ENCODE assay signal across 20 cellular contexts in the genomic region with DNA sequence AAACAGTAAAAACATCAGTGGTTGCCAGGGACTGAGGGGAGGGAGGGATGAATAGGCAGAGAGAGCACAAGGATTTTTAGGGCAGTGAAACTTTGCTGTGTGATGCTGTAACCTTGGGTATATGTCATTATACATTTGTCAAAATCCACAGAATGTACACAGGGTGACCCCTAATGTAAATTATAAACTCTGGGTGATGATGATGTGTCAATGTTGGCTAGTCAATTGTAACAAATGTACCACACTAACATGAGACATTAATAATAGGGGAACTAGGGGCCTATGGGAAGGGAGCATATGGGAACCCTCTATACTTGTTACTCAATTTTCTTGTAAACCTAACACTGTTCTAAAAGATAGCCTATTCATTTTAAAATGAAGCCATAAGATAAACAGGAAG. TPM values are rescaled to one million over a fixed set of nuclear protein-coding genes. Genes with fewer than 3 reads are reported as not detected.
DNase-seq lines count a peak whose midpoint lies in the region; ATAC-seq and TF ChIP-seq lines count a peak whose summit lies in the region.
"Had no signal": no experiment of that assay in that cellular context is flagged by ENCODE, and none has a peak within 500 bp of the region (broad histone marks: within the 10 kb centered on the region; RNA-seq: fewer than 3 reads in every experiment).

No MANE protein-coding gene starts in this region.

- peak; percentile 13 for DNase-seq in CD1c-positive myeloid dendritic cell (ENCODE audit: extremely low spot score)
- DNase-seq in MV-4-11 (lab: John Stamatoyannopoulos, UW), result peak; percentile 31
- DNase-seq in fibroblast of villous mesenchyme (ENCODE audit: low read depth), result peak; percentile 73
- no peak for DNase-seq in neural progenitor cell (ENCODE audit: low spot score)
- no peak for DNase-seq in omental fat pad (ENCODE audit: low spot score)
- DNase-seq in SHP77 treated with DMSO at 0.1 percent for 48 hours (lab: John Stamatoyannopoulos, UW), result no peak
- DNase-seq: 8988T; ACHN; C1 segment of cervical spinal cord; Caco-2; CD4-positive, CD25-positive, alpha-beta regulatory T cell; CD8-positive, alpha-beta T cell; DMS153; DND-41; H7 had no signal

- no peaks in the 10 kb centered on the region for H3K27me3 ChIP-seq in neural progenitor cell

- H3K27me3 Mint-ChIP-seq in neural progenitor cell (ENCODE audit: insufficient read depth, low read depth), result peaks cover 16% of the 10 kb centered on the region

- H3F3A ChIP-seq in neural progenitor cell (ENCODE audit: low read depth), result peaks cover 4% of the 10 kb centered on the region

- no peaks in the 10 kb centered on the region for H4K20me1 ChIP-seq in neural progenitor cell (ENCODE audit: low read depth)

- H2AFZ ChIP-seq in neural progenitor cell (replicated peaks), result no peak overlapping the region

- peak overlapping the region; percentile 71 for H3K27ac Mint-ChIP-seq in neural progenitor cell
- H3K27ac Mint-ChIP-seq: CD4-positive, CD25-positive, alpha-beta regulatory T cell; CD8-positive, alpha-beta T cell had no signal

- no peak overlapping the region for H3K27ac ChIP-seq in neural progenitor cell
- H3K27ac ChIP-seq: A549 had no signal

- H3K36me3 ChIP-seq in neural progenitor cell, result no peaks in the 10 kb centered on the region

- TF ChIP-seq CTCF in fibroblast of villous mesenchyme (IDR thresholded peaks at IDR 0.05; ENCODE audit: insufficient read depth, low read depth, low read length), result no peak
- no peak for TF ChIP-seq CTCF in neural progenitor cell (IDR thresholded peaks at IDR 0.05)
- TF ChIP-seq CTCF in omental fat pad (IDR thresholded peaks at IDR 0.05), result no peak

- H3K4me3 ChIP-seq in fibroblast of villous mesenchyme (ENCODE audit: low read depth, low read length), result no peak overlapping the region
- H3K4me3 ChIP-seq in neural progenitor cell, result no peak overlapping the region
- H3K4me3 ChIP-seq: A549 had no signal

- H3K36me3 Mint-ChIP-seq in neural progenitor cell, result no peaks in the 10 kb centered on the region
- H3K36me3 Mint-ChIP-seq: CD4-positive, CD25-positive, alpha-beta regulatory T cell; CD8-positive, alpha-beta T cell had no signal

- H3K4me1 Mint-ChIP-seq in neural progenitor cell, result peaks cover 35% of the 10 kb centered on the region

- no peak overlapping the region for H3K4me2 ChIP-seq in neural progenitor cell
- H3K4me2 ChIP-seq: A549 had no signal

- peaks cover 11% of the 10 kb centered on the region for H3K4me1 ChIP-seq in neural progenitor cell

- H3K9me3 ChIP-seq in neural progenitor cell (ENCODE audit: low read depth), result no peaks in the 10 kb centered on the region
- H3K9me3 ChIP-seq: A549 had no signal

- H3K4me3 Mint-ChIP-seq in neural progenitor cell, result peak overlapping the region; percentile 43
- H3K4me3 Mint-ChIP-seq: CD8-positive, alpha-beta T cell had no signal

- H3K9ac ChIP-seq in neural progenitor cell, result no peak overlapping the region

- no peaks in the 10 kb centered on the region for H3K79me2 ChIP-seq in neural progenitor cell (ENCODE audit: low read depth)

- no peaks in the 10 kb centered on the region for H3K9me3 Mint-ChIP-seq in neural progenitor cell
- H3K9me3 Mint-ChIP-seq: CD4-positive, CD25-positive, alpha-beta regulatory T cell; CD8-positive, alpha-beta T cell had no signal

- no peak for ATAC-seq in GM21717 (IDR thresholded peaks at IDR 0.05; ENCODE audit: unreplicated experiment)
- ATAC-seq in omental fat pad (ENCODE audit: low FRiP score), result no peak
- ATAC-seq in GM18909 (IDR thresholded peaks at IDR 0.05; ENCODE audit: poor library complexity, unreplicated experiment), result no peak
- ATAC-seq: A549; CD8-positive, alpha-beta T cell; HCT116 had no signal

RNA-seq across cellular contexts. Expression of a gene that starts 24.9 kb away (rescaled TPM):
- 0.86 and 0.97 TPM in 2 replicates for total RNA-seq in fibroblast of villous mesenchyme
- total RNA-seq in neural progenitor cell (ENCODE audit: low replicate concordance), result 0.59 and 2.0 TPM in 2 replicates
- under 1 TPM in 1 of 4 donors, not detected in 3; 0.56 TPM for total RNA-seq in omental fat pad

RNA-seq across cellular contexts. Expression of a gene that starts 25.0 kb away (rescaled TPM):
- not detected in 2 replicates for total RNA-seq in fibroblast of villous mesenchyme
- 0.06 and 0.09 TPM in 2 replicates for total RNA-seq in neural progenitor cell (ENCODE audit: low replicate concordance)
- not detected for total RNA-seq in omental fat pad
- total RNA-seq: CD4-positive, CD25-positive, alpha-beta regulatory T cell; CD8-positive, alpha-beta T cell; H1; H7 had no signal

Comparison
In these comparisons a context has a peak if more than half of its experiments do, and no peak if none do; other contexts are left out.
1. DNase-seq: peak in CD1c-positive myeloid dendritic cell (single experiment), MV-4-11 (single experiment) and fibroblast of villous mesenchyme (single experiment); none in neural progenitor cell (single experiment), omental fat pad (single experiment) and SHP77 treated with DMSO at 0.1 percent for 48 hours (single experiment).